22 cellular contexts compared by ENCODE assay signal in genomic region chr6:37371158-37372083, GRCh38. TPM values are rescaled to one million over a fixed set of nuclear protein-coding genes. Genes with fewer than 3 reads are reported as not detected.
DNase-seq lines count a peak whose midpoint lies in the region; ATAC-seq, FAIRE-seq and TF ChIP-seq lines count a peak whose summit lies in the region.
"Had no signal": no experiment of that assay in that cellular context is flagged by ENCODE, and none has a peak within 500 bp of the region (broad histone marks: within the 10 kb centered on the region; RNA-seq: fewer than 3 reads in every experiment).

No MANE protein-coding gene starts in this region.

- H3K27me3 ChIP-seq in CD4-positive, CD25-positive, alpha-beta regulatory T cell (ENCODE audit: control insufficient read depth, insufficient read depth, low read length) = no peaks in the 10 kb centered on the region
- H3K27me3 ChIP-seq in SJCRH30 (no peaks in the 10 kb centered on the region), left lung (no peaks in the 10 kb centered on the region), HepG2 (ENCODE audit: control insufficient read depth in 1 of 2, insufficient read depth in 2 of 2, low read length in 2 of 2) (no peaks in the 10 kb centered on the region)
- H3K27me3 ChIP-seq: suprapubic skin had no signal

- CTCF ChIA-PET in HepG2 (lab: Yijun Ruan, JAX; ENCODE audit: low intra/inter-chr PET ratio, low total read pairs) = interaction anchor here (0.6 kb wide), 1 partner anchor 340 kb away, joined by 3 read pairs; no protein-coding TSS in a partner anchor

- no peak for ATAC-seq in CD4-positive, CD25-positive, alpha-beta regulatory T cell (ENCODE audit: low read depth in 2 of 2)
- peak; percentile 81 for ATAC-seq in left lung
- ATAC-seq in HepG2 = no peak
- ATAC-seq in HG03045 (IDR thresholded peaks at IDR 0.05; ENCODE audit: unreplicated experiment) = no peak
- ATAC-seq in GM18868 (IDR thresholded peaks at IDR 0.05; ENCODE audit: unreplicated experiment) = no peak
- ATAC-seq: T-helper 17 cell had no signal

- TF ChIP-seq CTCF in left lung (IDR thresholded peaks at IDR 0.05) (no peak), HepG2 (CRISPR knock-in tag; IDR thresholded peaks at IDR 0.05) (no peak)

- WGBS in HepG2 (ENCODE audit: low lambda C conversion rate) = 98% methylated on average over 4 of the region's 4 CpGs

- no peaks in the 10 kb centered on the region for H3K4me1 ChIP-seq in CD4-positive, CD25-positive, alpha-beta regulatory T cell (ENCODE audit: control insufficient read depth, insufficient read depth, low read length, poor library complexity, severe bottlenecking)
- H3K4me1 ChIP-seq in SJCRH30 (peaks cover 12% of the 10 kb centered on the region; the same call in 1 of the 2 replicates), left lung (peaks cover 5 to 17% of the 10 kb centered on the region in 2 donors), HepG2 (ENCODE audit: insufficient read depth, low read length) (peaks cover 44% of the 10 kb centered on the region)
- H3K4me1 ChIP-seq: suprapubic skin had no signal

- no peak overlapping the region for H3K4me2 ChIP-seq in HepG2 (ENCODE audit: low read depth, low read length)

- no peaks in the 10 kb centered on the region for H3K9me3 ChIP-seq in CD4-positive, CD25-positive, alpha-beta regulatory T cell (ENCODE audit: control insufficient read depth in 2 of 2, low read length in 2 of 2)
- H3K9me3 ChIP-seq in SJCRH30 (replicated peaks) (no peaks in the 10 kb centered on the region), left lung (no peaks in the 10 kb centered on the region), HepG2 (ENCODE audit: low read length) (no peaks in the 10 kb centered on the region)
- H3K9me3 ChIP-seq: suprapubic skin had no signal

- H3K27ac Mint-ChIP-seq in CD4-positive, CD25-positive, alpha-beta regulatory T cell = peak overlapping the region in 2 of 3 donors; percentile 34 to 75
- H3K27ac Mint-ChIP-seq: activated naive CD4-positive, alpha-beta T cell treated with anti-CD3 and anti-CD28 coated beads, Interleukin-2, amount 10 ng/mL, durations not matched to agents 7 days and 5 days; naive B cell; T-helper 17 cell had no signal

- BruUV-seq in HepG2 (replicated peaks; lab: Mats Ljungman, UMichigan) = no TSS peak

- in situ Hi-C loops in G401 (cut with HindIII; ENCODE audit: low sequenced_read_pairs) = no loop called here
- in situ Hi-C loops in HepG2 (cut with HindIII; ENCODE audit: extremely low pct_ligation_motif_present, low pct_unique_long_range_greater_than_20kb) = no loop called here

- H3K36me3 Mint-ChIP-seq in CD4-positive, CD25-positive, alpha-beta regulatory T cell = peaks cover 43% of the 10 kb centered on the region

- no peak overlapping the region for H3K4me3 ChIP-seq in CD4-positive, CD25-positive, alpha-beta regulatory T cell (ENCODE audit: low read depth, low read length)
- H3K4me3 ChIP-seq in SJCRH30 (no peak overlapping the region), left lung (no peak overlapping the region), HepG2 (replicated peaks in 1 of 3; ENCODE audit: insufficient read depth in 1 of 3, low read depth in 2 of 3, low read length in 3 of 3) (no peak overlapping the region)
- H3K4me3 ChIP-seq: suprapubic skin had no signal

- H3K79me2 ChIP-seq in HepG2 (ENCODE audit: insufficient read depth, low read length) = no peaks in the 10 kb centered on the region

- intact Hi-C loops in left lung (cut with DNase I) = no loop called here
- intact Hi-C loops in HepG2 (cut with micrococcal nuclease; ENCODE audit: unreplicated experiment) = loop anchor here (2.0 to 10.0 kb wide), 2 partner anchors 17 to 193 kb away; no protein-coding TSS in a partner anchor

- H3K4me1 Mint-ChIP-seq in CD4-positive, CD25-positive, alpha-beta regulatory T cell = peaks cover 0 to 18% (median 4%) of the 10 kb centered on the region in 4 donors

- H3K9ac ChIP-seq in HepG2 (ENCODE audit: insufficient read depth, low read depth, low read length) = no peak overlapping the region

- no peak for DNase-seq in CD4-positive, CD25-positive, alpha-beta regulatory T cell
- DNase-seq in G401 (ENCODE audit: low spot score) (peak; percentile 51), SJCRH30 (peak; percentile 47 to 60), left lung (no peak), iPS-NIHi7 (ENCODE audit: extremely low spot score) (no peak), HepG2 (ENCODE audit: low spot score) (no peak)
- DNase-seq: activated CD4-positive, alpha-beta T cell treated with anti-CD3 and anti-CD28 coated beads, Interleukin-2, amount 50 U/mL, for 4 hours; activated naive CD4-positive, alpha-beta T cell treated with anti-CD3 and anti-CD28 coated beads, Interleukin-2, amount 10 ng/mL, durations not matched to agents 7 days and 5 days; aorta; cortex of kidney; DND-41; immature natural killer cell; mammary epithelial cell; naive B cell; NCI-H446 treated with DMSO at 0.1 percent for 48 hours; retina; SIG-M5; T-helper 17 cell; WERI-Rb-1 had no signal

- no peaks in the 10 kb centered on the region for H3K27me3 Mint-ChIP-seq in CD4-positive, CD25-positive, alpha-beta regulatory T cell
- H3K27me3 Mint-ChIP-seq: activated naive CD4-positive, alpha-beta T cell treated with anti-CD3 and anti-CD28 coated beads, Interleukin-2, amount 10 ng/mL, durations not matched to agents 7 days and 5 days; naive B cell; T-helper 17 cell had no signal

- peaks cover 35% of the 10 kb centered on the region for H3K36me3 ChIP-seq in CD4-positive, CD25-positive, alpha-beta regulatory T cell (ENCODE audit: control insufficient read depth, insufficient read depth, low read length)
- peaks cover 30% of the 10 kb centered on the region for H3K36me3 ChIP-seq in SJCRH30
- peaks cover 0 to 33% of the 10 kb centered on the region in 2 donors for H3K36me3 ChIP-seq in left lung
- H3K36me3 ChIP-seq in HepG2 (replicated peaks in 1 of 2; ENCODE audit: control insufficient read depth in 1 of 2, insufficient read depth in 2 of 2, low read length in 2 of 2) = peaks cover 14 to 83% of the 10 kb centered on the region in 2 experiments

- peaks cover 11% of the 10 kb centered on the region for H4K20me1 ChIP-seq in HepG2 (ENCODE audit: insufficient read depth, low read length)

- POLR2A ChIA-PET in HepG2 (lab: Yijun Ruan, JAX) = interaction anchor here (1.3 kb wide), 1 partner anchor 11 kb away, joined by 3 read pairs; no protein-coding TSS in a partner anchor

- no peak for TF ChIP-seq RAD21 in HepG2 (CRISPR knock-in tag; IDR thresholded peaks at IDR 0.05)

- no peak overlapping the region for H2AFZ ChIP-seq in HepG2 (ENCODE audit: low read length)

- H3K27ac ChIP-seq in CD4-positive, CD25-positive, alpha-beta regulatory T cell (ENCODE audit: insufficient read depth, low read length, poor library complexity, severe bottlenecking) = no peak overlapping the region
- H3K27ac ChIP-seq in SJCRH30 (no peak overlapping the region), left lung (peak overlapping the region in 1 of 2 donors; percentile 22), HepG2 (ENCODE audit: extremely low read length, insufficient read depth, low read length) (no peak overlapping the region)
- H3K27ac ChIP-seq: suprapubic skin, WERI-Rb-1 had no signal

- no peaks in the 10 kb centered on the region for H3K9me3 Mint-ChIP-seq in CD4-positive, CD25-positive, alpha-beta regulatory T cell
- H3K9me3 Mint-ChIP-seq: activated naive CD4-positive, alpha-beta T cell treated with anti-CD3 and anti-CD28 coated beads, Interleukin-2, amount 10 ng/mL, durations not matched to agents 7 days and 5 days; immature natural killer cell; naive B cell had no signal

- FAIRE-seq in HepG2 (lab: Jason Lieb, UNC) = no peak

- H3K4me3 Mint-ChIP-seq in CD4-positive, CD25-positive, alpha-beta regulatory T cell = no peak overlapping the region
- H3K4me3 Mint-ChIP-seq: activated naive CD4-positive, alpha-beta T cell treated with anti-CD3 and anti-CD28 coated beads, Interleukin-2, amount 10 ng/mL, durations not matched to agents 7 days and 5 days; immature natural killer cell; naive B cell; T-helper 17 cell had no signal

- TF ChIP-seq EP300 in HepG2 (IDR thresholded peaks at IDR 0.05; ENCODE audit: low read depth in 2 of 2, low read length in 2 of 2) (no peak), HepG2 (CRISPR knock-in tag; IDR thresholded peaks at IDR 0.05; ENCODE audit: borderline replicate concordance) (no peak)

- no peak for TF ChIP-seq POLR2A in HepG2 (IDR thresholded peaks at IDR 0.05; ENCODE audit: insufficient read depth in 1 of 2, low read depth in 2 of 2, low read length in 2 of 2)

TF ChIP-seq in HepG2, 621 proteins besides CTCF, POLR2A, EP300 and RAD21 (continues in another document):
- no peak for TF ChIP-seq RELA (CRISPR knock-in tag; IDR thresholded peaks at IDR 0.05)
- no peak for TF ChIP-seq MAZ (IDR thresholded peaks at IDR 0.05; ENCODE audit: borderline replicate concordance, low read depth, low read length)
- TF ChIP-seq MAZ (CRISPR knock-in tag; IDR thresholded peaks at IDR 0.05; ENCODE audit: low read depth) = no peak

RNA-seq across cellular contexts. Expression of gene RNF8, which starts 17.6 kb away (rescaled TPM):
- total RNA-seq in CD4-positive, CD25-positive, alpha-beta regulatory T cell = 12.2 TPM
- polyA plus RNA-seq in CD4-positive, CD25-positive, alpha-beta regulatory T cell = 10 to 100 TPM; 14.6 to 21.9 (median 17.6) TPM
- 35.7 and 57.9 TPM in 2 replicates for total RNA-seq in G401 (2014; rRNA removed; shearing (Covaris generic))
- 35.8 and 36.1 TPM in 2 replicates for total RNA-seq in SJCRH30 (2014; rRNA removed; shearing (Covaris generic))
- total RNA-seq in left lung = 10 to 100 TPM; 11.8 to 15.7 TPM
- 47.6 and 65.7 TPM in 2 replicates for total RNA-seq in HepG2 (2016; rRNA removed; fragmentation: Illumina TruSeq; extraction: Trizol)
- 16.8 and 18.5 TPM in 2 replicates for total RNA-seq in HepG2 (2016; cell fraction: cytosol; rRNA removed; fragmentation: Illumina TruSeq; extraction: Trizol; ENCODE audit: low read depth)
- total RNA-seq in HepG2 (2016; cell fraction: insoluble cytoplasmic fraction; rRNA removed; fragmentation: Illumina TruSeq; extraction: Trizol) = 50.2 and 62.5 TPM in 2 replicates
- total RNA-seq in HepG2 (2016; cell fraction: membrane; rRNA removed; fragmentation: Illumina TruSeq; extraction: Trizol) = 49.0 and 52.6 TPM in 2 replicates
- 23.5 and 26.1 TPM in 2 replicates for total RNA-seq in HepG2 (2016; cell fraction: nucleus; rRNA removed; fragmentation: Illumina TruSeq; extraction: Trizol)
- polyA plus RNA-seq in HepG2 (2011; rRNA removed) = 18.1 and 21.8 TPM in 2 replicates
- polyA plus RNA-seq in HepG2 (2011; cell fraction: cytosol; rRNA removed) = 14.6 and 17.3 TPM in 2 replicates
- polyA plus RNA-seq in HepG2 (2011; cell fraction: nucleus; rRNA removed) = 9.4 and 14.3 TPM in 2 replicates
- polyA plus RNA-seq in HepG2 (2012) = 24.3 and 28.0 TPM in 2 replicates
- 17.6 and 20.1 TPM in 2 replicates for polyA plus RNA-seq in HepG2 (2016; cell fraction: cytosol; fragmentation: Illumina TruSeq; extraction: Trizol; ENCODE audit: low read depth)
- polyA plus RNA-seq in HepG2 (2016; cell fraction: insoluble cytoplasmic fraction; fragmentation: Illumina TruSeq; extraction: Trizol; ENCODE audit: low read depth) = 63.7 and 63.8 TPM in 2 replicates
- 35.4 and 37.9 TPM in 2 replicates for polyA plus RNA-seq in HepG2 (2016; cell fraction: membrane; fragmentation: Illumina TruSeq; extraction: Trizol; ENCODE audit: low read depth)
- 31.4 and 32.1 TPM in 2 replicates for polyA plus RNA-seq in HepG2 (2016; cell fraction: nucleus; fragmentation: Illumina TruSeq; extraction: Trizol; ENCODE audit: insufficient read depth, low read depth)
- polyA minus RNA-seq in HepG2 (2011; rRNA and poly(A)+ RNA removed; ENCODE audit: low replicate concordance) = 3.9 and 9.7 TPM in 2 replicates
- 11.1 and 11.7 TPM in 2 replicates for polyA minus RNA-seq in HepG2 (2011; cell fraction: cytosol; rRNA and poly(A)+ RNA removed)
- 15.8 and 22.9 TPM in 2 replicates for polyA minus RNA-seq in HepG2 (2011; cell fraction: nucleus; rRNA and poly(A)+ RNA removed)

Comparison
In these comparisons a context has a peak if more than half of its experiments do, and no peak if none do; other contexts are left out.
1. DNase-seq: peak in G401 (single experiment) and SJCRH30 (2 of 2); none in CD4-positive, CD25-positive, alpha-beta regulatory T cell (0 of 3), left lung (0 of 2), iPS-NIHi7 (single experiment) and HepG2 (single experiment).